In the genomic region with DNA sequence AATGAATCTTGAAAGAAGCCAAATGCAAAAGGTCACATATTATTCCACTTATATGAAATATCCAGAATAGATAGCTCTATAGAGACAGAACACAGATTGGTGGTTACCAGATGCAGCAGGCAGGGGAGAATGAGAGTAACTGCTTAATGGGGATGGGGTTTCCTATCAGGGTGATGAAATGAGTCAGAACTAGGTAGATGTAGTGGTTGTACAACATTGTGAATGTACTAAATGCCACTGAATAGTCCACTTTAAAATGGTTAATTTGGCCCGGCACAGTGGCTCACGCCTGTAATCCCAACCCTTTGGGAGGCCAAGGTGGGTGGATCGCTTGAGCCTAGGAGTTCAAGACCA, we compare ENCODE assay signal across 1 cellular context.
TF ChIP-seq lines count a peak whose summit lies in the region.

No MANE protein-coding gene starts in this region.

TF ChIP-seq in GM12878, 131 proteins besides CTCF, POLR2A, EP300 and RAD21 (continued from another document):
- TF ChIP-seq, protein P1, sequence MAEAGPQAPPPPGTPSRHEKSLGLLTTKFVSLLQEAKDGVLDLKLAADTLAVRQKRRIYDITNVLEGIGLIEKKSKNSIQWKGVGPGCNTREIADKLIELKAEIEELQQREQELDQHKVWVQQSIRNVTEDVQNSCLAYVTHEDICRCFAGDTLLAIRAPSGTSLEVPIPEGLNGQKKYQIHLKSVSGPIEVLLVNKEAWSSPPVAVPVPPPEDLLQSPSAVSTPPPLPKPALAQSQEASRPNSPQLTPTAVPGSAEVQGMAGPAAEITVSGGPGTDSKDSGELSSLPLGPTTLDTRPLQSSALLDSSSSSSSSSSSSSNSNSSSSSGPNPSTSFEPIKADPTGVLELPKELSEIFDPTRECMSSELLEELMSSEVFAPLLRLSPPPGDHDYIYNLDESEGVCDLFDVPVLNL (IDR thresholded peaks at IDR 0.05; ENCODE audit: low read depth, low read length) = no peak
- TF ChIP-seq PML (IDR thresholded peaks at IDR 0.05; ENCODE audit: low read length) (no peak), YY1 (IDR thresholded peaks at IDR 0.05; ENCODE audit: low read depth, low read length) (no peak), TCF3 (IDR thresholded peaks at IDR 0.05; ENCODE audit: borderline replicate concordance, insufficient read depth, low read depth, low read length) (no peak), HDAC2 (IDR thresholded peaks at IDR 0.05) (no peak), SIX5 (IDR thresholded peaks at IDR 0.05; ENCODE audit: low read depth, low read length, severe bottlenecking) (no peak), ETV6 (conservative IDR thresholded peaks at IDR 0.05 in 1 of 2, IDR thresholded peaks at IDR 0.05 in 1 of 2; ENCODE audit: borderline replicate concordance in 1 of 2, low read depth in 1 of 2) (no peak), STAT3 (IDR thresholded peaks at IDR 0.05; ENCODE audit: low read depth, low read length) (no peak), RBBP5 (conservative IDR thresholded peaks at IDR 0.05) (no peak), MTA2 (IDR thresholded peaks at IDR 0.05; ENCODE audit: low read depth) (peak; percentile 15; the same call in 1 of the 2 replicates), KAT2A (conservative IDR thresholded peaks at IDR 0.05; ENCODE audit: control insufficient read depth, low read depth, low read length) (no peak), IRF4 (IDR thresholded peaks at IDR 0.05; ENCODE audit: low read depth, low read length) (peak; percentile 46; the same call in 1 of the 2 replicates), JUNB (IDR thresholded peaks at IDR 0.05) (peak; percentile 72), ZZZ3 (IDR thresholded peaks at IDR 0.05; ENCODE audit: control insufficient read depth, insufficient read length, low read depth) (no peak), CHD2 (IDR thresholded peaks at IDR 0.05; ENCODE audit: borderline replicate concordance, low read depth, low read length) (no peak), RUNX3 (IDR thresholded peaks at IDR 0.05; ENCODE audit: low read length) (peak; percentile 59), EED (IDR thresholded peaks at IDR 0.05; ENCODE audit: low read depth) (no peak), SMARCA5 (IDR thresholded peaks at IDR 0.05) (no peak), KDM1A (IDR thresholded peaks at IDR 0.05; ENCODE audit: borderline replicate concordance) (no peak), DPF2 (IDR thresholded peaks at IDR 0.05) (no peak)
- TF ChIP-seq, protein P2, sequence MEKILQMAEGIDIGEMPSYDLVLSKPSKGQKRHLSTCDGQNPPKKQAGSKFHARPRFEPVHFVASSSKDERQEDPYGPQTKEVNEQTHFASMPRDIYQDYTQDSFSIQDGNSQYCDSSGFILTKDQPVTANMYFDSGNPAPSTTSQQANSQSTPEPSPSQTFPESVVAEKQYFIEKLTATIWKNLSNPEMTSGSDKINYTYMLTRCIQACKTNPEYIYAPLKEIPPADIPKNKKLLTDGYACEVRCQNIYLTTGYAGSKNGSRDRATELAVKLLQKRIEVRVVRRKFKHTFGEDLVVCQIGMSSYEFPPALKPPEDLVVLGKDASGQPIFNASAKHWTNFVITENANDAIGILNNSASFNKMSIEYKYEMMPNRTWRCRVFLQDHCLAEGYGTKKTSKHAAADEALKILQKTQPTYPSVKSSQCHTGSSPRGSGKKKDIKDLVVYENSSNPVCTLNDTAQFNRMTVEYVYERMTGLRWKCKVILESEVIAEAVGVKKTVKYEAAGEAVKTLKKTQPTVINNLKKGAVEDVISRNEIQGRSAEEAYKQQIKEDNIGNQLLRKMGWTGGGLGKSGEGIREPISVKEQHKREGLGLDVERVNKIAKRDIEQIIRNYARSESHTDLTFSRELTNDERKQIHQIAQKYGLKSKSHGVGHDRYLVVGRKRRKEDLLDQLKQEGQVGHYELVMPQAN (conservative IDR thresholded peaks at IDR 0.05) = no peak
